In genomic region chr19:4910594-4911273, GRCh38 we compare ENCODE assay signal across 7 cellular contexts. TPM values are rescaled to one million over a fixed set of nuclear protein-coding genes. Genes with fewer than 3 reads are reported as not detected.
DNase-seq lines count a peak whose midpoint lies in the region; ATAC-seq and TF ChIP-seq lines count a peak whose summit lies in the region.

No MANE protein-coding gene starts in this region.

- H3K36me3 ChIP-seq in HUES64 (ENCODE audit: insufficient read depth, low read length), result peaks cover 41% of the 10 kb centered on the region
- H3K36me3 ChIP-seq in rectal smooth muscle tissue (ENCODE audit: control insufficient read depth, insufficient read depth, low read length), result no peaks in the 10 kb centered on the region

- H3K36me3 Mint-ChIP-seq in activated B cell treated with CpG ODN at 0.5 μM for 24 hours (ENCODE audit: low read depth), result no peaks in the 10 kb centered on the region

- ATAC-seq in activated B cell treated with CpG ODN at 0.5 μM for 24 hours (ENCODE audit: low read depth), result no peak
- ATAC-seq in HG02610 (IDR thresholded peaks at IDR 0.05; ENCODE audit: unreplicated experiment), result no peak
- ATAC-seq in GM18511 (IDR thresholded peaks at IDR 0.05; ENCODE audit: unreplicated experiment), result no peak

- POLR2A ChIA-PET in activated B cell treated with CpG ODN at 0.5 μM for 24 hours (lab: Charles Lee), result interaction anchor here (0.6 to 2.1 kb wide), 6 partner anchors 38 to 119 kb away, joined by 4 to 7 read pairs (median 6); partner anchors contain the start of genes FEM1A and KDM4B

- intact Hi-C loops in activated B cell treated with CpG ODN at 0.5 μM for 24 hours (cut with micrococcal nuclease), result loop anchor here (1.0 to 5.0 kb wide), 7 partner anchors 38 to 222 kb away; no protein-coding TSS in a partner anchor

- H3K27me3 ChIP-seq in HUES64 (ENCODE audit: insufficient read depth, low read length) (no peaks in the 10 kb centered on the region; the same call in 1 of the 2 replicates), rectal smooth muscle tissue (ENCODE audit: control insufficient read depth, insufficient read depth, low read length) (no peaks in the 10 kb centered on the region)

- H3K27ac ChIP-seq in HUES64 (ENCODE audit: low read depth, low read length) (peak overlapping the region; percentile 49; the same call in 1 of the 2 replicates), rectal smooth muscle tissue (ENCODE audit: low read depth, low read length) (no peak overlapping the region)

- H3K9ac ChIP-seq in HUES64 (ENCODE audit: low read depth, low read length) (peak overlapping the region; percentile 74), rectal smooth muscle tissue (ENCODE audit: low read length) (no peak overlapping the region)

- H3K27ac Mint-ChIP-seq in activated B cell treated with CpG ODN at 0.5 μM for 24 hours, result peak overlapping the region; percentile 35

- no peaks in the 10 kb centered on the region for H3K9me3 Mint-ChIP-seq in activated B cell treated with CpG ODN at 0.5 μM for 24 hours

- no peaks in the 10 kb centered on the region for H3K9me3 ChIP-seq in HUES64 (ENCODE audit: insufficient read depth, low read depth, low read length)

- H3K4me1 ChIP-seq in HUES64 (ENCODE audit: insufficient read depth, low read length) (peaks cover 27% of the 10 kb centered on the region; the same call in 1 of the 2 replicates), rectal smooth muscle tissue (ENCODE audit: control insufficient read depth, insufficient read depth, low read length) (no peaks in the 10 kb centered on the region)

- no peaks in the 10 kb centered on the region for H3K27me3 Mint-ChIP-seq in activated B cell treated with CpG ODN at 0.5 μM for 24 hours

- H3K4me1 Mint-ChIP-seq in activated B cell treated with CpG ODN at 0.5 μM for 24 hours, result peaks cover 63% of the 10 kb centered on the region

- no peak for TF ChIP-seq CTCF in activated B cell treated with CpG ODN at 0.5 μM for 24 hours (IDR thresholded peaks at IDR 0.05)

- peak overlapping the region; percentile 82 for H3K4me3 Mint-ChIP-seq in activated B cell treated with CpG ODN at 0.5 μM for 24 hours

- H3K4me3 ChIP-seq in HUES64 (ENCODE audit: low read length) (peak overlapping the region; percentile 63), rectal smooth muscle tissue (ENCODE audit: low read length) (peak overlapping the region; percentile 68)

- DNase-seq in DMS79 treated with DMSO at 0.1 percent for 48 hours (lab: John Stamatoyannopoulos, UW), result peak; percentile 39
- no peak for DNase-seq in activated B cell treated with CpG ODN at 0.5 μM for 24 hours
- peak; percentile 79 for DNase-seq in foreskin melanocyte

- CTCF ChIA-PET in activated B cell treated with CpG ODN at 0.5 μM for 24 hours (lab: Charles Lee), result interaction anchor here (0.7 to 4.3 kb wide), 10 partner anchors 8 to 120 kb away, joined by 3 to 111 read pairs (median 14); partner anchors contain the start of genes ARRDC5 and PLIN3

- 37% methylated on average over 23 of the region's 23 CpGs for WGBS in HUES64

RNA-seq across cellular contexts. Expression of gene UHRF1, which starts 1.4 kb away (rescaled TPM):
- 46.6 TPM for polyA plus RNA-seq in HUES64 (2013, experiment 1 of 2)
- polyA plus RNA-seq in HUES64 (2013, experiment 2 of 2), result 45.3 TPM
- 6.5 and 7.8 TPM in 2 replicates for total RNA-seq in activated B cell treated with CpG ODN at 0.5 μM for 24 hours

RNA-seq across cellular contexts. Expression of gene ARRDC5, which starts 8.0 kb away (rescaled TPM):
- not detected for polyA plus RNA-seq in HUES64 (2013, experiment 1 of 2)
- not detected for polyA plus RNA-seq in HUES64 (2013, experiment 2 of 2)
- total RNA-seq in activated B cell treated with CpG ODN at 0.5 μM for 24 hours, result 4.3 and 5.0 TPM in 2 replicates

RNA-seq across cellular contexts. Expression of gene PLIN3, which starts 43.3 kb away (rescaled TPM):
- polyA plus RNA-seq in HUES64 (2013, experiment 1 of 2), result 42.9 TPM
- polyA plus RNA-seq in HUES64 (2013, experiment 2 of 2), result 48.6 TPM
- total RNA-seq in activated B cell treated with CpG ODN at 0.5 μM for 24 hours, result 28.7 and 29.0 TPM in 2 replicates

RNA-seq across cellular contexts. Expression of gene KDM4B, which starts 58.2 kb away (rescaled TPM):
- 13.5 TPM for polyA plus RNA-seq in HUES64 (2013, experiment 1 of 2)
- 19.5 TPM for polyA plus RNA-seq in HUES64 (2013, experiment 2 of 2)
- total RNA-seq in activated B cell treated with CpG ODN at 0.5 μM for 24 hours, result 76.4 and 88.9 TPM in 2 replicates
